ENCODE assay signal across 16 cellular contexts in genomic region chr7:157558516-157558874, GRCh38.
"Had no signal": no experiment of that assay in that cellular context is flagged by ENCODE, and none has a peak within 500 bp of the region (broad histone marks: within the 10 kb centered on the region; RNA-seq: fewer than 3 reads in every experiment).

No MANE protein-coding gene starts in this region.

- H3K4me1 Mint-ChIP-seq: activated T-helper 17 cell treated with anti-CD3 and anti-CD28 coated beads, Interleukin-2, amount 50 U/mL, for 72 hours; nephron; stimulated activated naive B cell treated with anti-CD40 and anti-IgM and Interleukin-4, amounts not matched to agents 10 μg/mL and 1 μg/mL and 100 μg/mL, for 72 hours had no signal

- H3K4me1 ChIP-seq: adrenal gland, esophagus muscularis mucosa, gastroesophageal sphincter, psoas muscle, right lobe of liver had no signal

- H3K27ac ChIP-seq: adrenal gland, esophagus muscularis mucosa, gastroesophageal sphincter, psoas muscle, right lobe of liver, WERI-Rb-1 had no signal

- H3K9me3 ChIP-seq: adrenal gland, esophagus muscularis mucosa, gastroesophageal sphincter, psoas muscle, right lobe of liver had no signal

- H3K36me3 Mint-ChIP-seq: activated naive CD4-positive, alpha-beta T cell treated with anti-CD3 and anti-CD28 coated beads, Interleukin-2, amount 50 U/mL, for 72 hours; stimulated activated naive B cell treated with anti-CD40 and anti-IgM and Interleukin-4, amounts not matched to agents 10 μg/mL and 1 μg/mL and 100 μg/mL, for 72 hours had no signal

- DNase-seq: activated CD4-positive, alpha-beta T cell treated with anti-CD3 and anti-CD28 coated beads, Interleukin-2, amount 50 U/mL, for 4 hours; adrenal gland; effector CD8-positive, alpha-beta T cell; occipital lobe; psoas muscle; stimulated activated naive B cell treated with anti-CD40 and anti-IgM and Interleukin-4, amounts not matched to agents 10 μg/mL and 1 μg/mL and 100 μg/mL, for 72 hours; T-helper 2 cell; WERI-Rb-1 had no signal

- H3K27ac Mint-ChIP-seq: activated naive CD4-positive, alpha-beta T cell treated with anti-CD3 and anti-CD28 coated beads, Interleukin-2, amount 50 U/mL, for 72 hours; activated T-helper 17 cell treated with anti-CD3 and anti-CD28 coated beads, Interleukin-2, amount 50 U/mL, for 72 hours; dendritic cell treated with granulocyte-macrophage colony-stimulating factor and Interleukin-4, amounts not matched to agents 40 ng/mL and 50 ng/mL, for 4 days; nephron; stimulated activated naive B cell treated with anti-CD40 and anti-IgM and Interleukin-4, amounts not matched to agents 10 μg/mL and 1 μg/mL and 100 μg/mL, for 72 hours had no signal

- H3K9me3 Mint-ChIP-seq: activated naive CD4-positive, alpha-beta T cell treated with anti-CD3 and anti-CD28 coated beads, Interleukin-2, amount 50 U/mL, for 72 hours; activated T-helper 17 cell treated with anti-CD3 and anti-CD28 coated beads, Interleukin-2, amount 50 U/mL, for 72 hours; dendritic cell treated with granulocyte-macrophage colony-stimulating factor and Interleukin-4, amounts not matched to agents 40 ng/mL and 50 ng/mL, for 4 days; nephron; stimulated activated naive B cell treated with anti-CD40 and anti-IgM and Interleukin-4, amounts not matched to agents 10 μg/mL and 1 μg/mL and 100 μg/mL, for 72 hours had no signal

- ATAC-seq: activated naive CD4-positive, alpha-beta T cell treated with anti-CD3 and anti-CD28 coated beads, Interleukin-2, amount 50 U/mL, for 72 hours; activated T-helper 17 cell treated with anti-CD3 and anti-CD28 coated beads, Interleukin-2, amount 50 U/mL, for 72 hours; gastroesophageal sphincter; psoas muscle; right lobe of liver; stimulated activated naive B cell treated with anti-CD40 and anti-IgM and Interleukin-4, amounts not matched to agents 10 μg/mL and 1 μg/mL and 100 μg/mL, for 72 hours had no signal

- H3K4me3 Mint-ChIP-seq: activated T-helper 17 cell treated with anti-CD3 and anti-CD28 coated beads, Interleukin-2, amount 50 U/mL, for 72 hours; dendritic cell treated with granulocyte-macrophage colony-stimulating factor and Interleukin-4, amounts not matched to agents 40 ng/mL and 50 ng/mL, for 4 days; nephron; stimulated activated naive B cell treated with anti-CD40 and anti-IgM and Interleukin-4, amounts not matched to agents 10 μg/mL and 1 μg/mL and 100 μg/mL, for 72 hours had no signal

- H3K27me3 Mint-ChIP-seq: activated T-helper 17 cell treated with anti-CD3 and anti-CD28 coated beads, Interleukin-2, amount 50 U/mL, for 72 hours; dendritic cell treated with granulocyte-macrophage colony-stimulating factor and Interleukin-4, amounts not matched to agents 40 ng/mL and 50 ng/mL, for 4 days; stimulated activated naive B cell treated with anti-CD40 and anti-IgM and Interleukin-4, amounts not matched to agents 10 μg/mL and 1 μg/mL and 100 μg/mL, for 72 hours had no signal

- H3K27me3 ChIP-seq: adrenal gland, esophagus muscularis mucosa, gastroesophageal sphincter, right lobe of liver had no signal

- H3K36me3 ChIP-seq: adrenal gland, gastroesophageal sphincter, right lobe of liver, WERI-Rb-1 had no signal

- H3K4me3 ChIP-seq: adrenal gland, esophagus muscularis mucosa, gastroesophageal sphincter, lung, psoas muscle, right lobe of liver had no signal
